8 cellular contexts compared by ENCODE assay signal in genomic region chr11:124745835-124746620, GRCh38. TPM values are rescaled to one million over a fixed set of nuclear protein-coding genes. Genes with fewer than 3 reads are reported as not detected.
DNase-seq lines count a peak whose midpoint lies in the region; ATAC-seq and TF ChIP-seq lines count a peak whose summit lies in the region.

No MANE protein-coding gene starts in this region.

- no peak for TF ChIP-seq RAD21 in neural cell (conservative IDR thresholded peaks at IDR 0.05)

- peaks cover 100% of the 10 kb centered on the region for H3K27me3 ChIP-seq in neural cell (ENCODE audit: insufficient read depth, low read depth, low read length)

- H3K9me3 ChIP-seq in T-helper 17 cell (ENCODE audit: control insufficient read depth, low read length, poor library complexity, severe bottlenecking) (no peaks in the 10 kb centered on the region), neural cell (ENCODE audit: low read length) (no peaks in the 10 kb centered on the region)

- H3K4me2 ChIP-seq in neural cell (ENCODE audit: low read length) = no peak overlapping the region

- TF ChIP-seq CTCF in endothelial cell (IDR thresholded peaks at IDR 0.05; ENCODE audit: unreplicated experiment) (peak; percentile 38), neural cell (IDR thresholded peaks at IDR 0.05; ENCODE audit: poor library complexity, severe bottlenecking) (peak; percentile 25)

- no peaks in the 10 kb centered on the region for H3K36me3 ChIP-seq in neural cell (ENCODE audit: insufficient read depth, low read length)

- peak overlapping the region; percentile 61 for H3K4me3 ChIP-seq in neural cell (ENCODE audit: low read length)

- H3K27ac Mint-ChIP-seq in T-helper 17 cell = peak overlapping the region; percentile 94
- H3K27ac Mint-ChIP-seq in endothelial cell (ENCODE audit: unreplicated experiment) = no peak overlapping the region

- H2AFZ ChIP-seq in neural cell (ENCODE audit: low read depth, low read length) = no peak overlapping the region

- no peaks in the 10 kb centered on the region for H3F3A ChIP-seq in neural cell (ENCODE audit: insufficient read depth, low read length, poor library complexity, severe bottlenecking)

- H3K9ac ChIP-seq in neural cell (ENCODE audit: low read length) = peak overlapping the region; percentile 24

- peaks cover 5% of the 10 kb centered on the region for H3K9me3 Mint-ChIP-seq in endothelial cell (ENCODE audit: unreplicated experiment)

- H3K4me3 Mint-ChIP-seq in T-helper 17 cell (peak overlapping the region; percentile 100), endothelial cell (ENCODE audit: unreplicated experiment) (peak overlapping the region; percentile 86)

- H3K9me2 ChIP-seq in neural cell (ENCODE audit: insufficient read depth, low read length) = no peaks in the 10 kb centered on the region

- DNase-seq in NCI-H748 (lab: John Stamatoyannopoulos, UW; ENCODE audit: unreplicated experiment) (peak; percentile 37), NCI-H748 treated with DMSO at 0.1 percent for 48 hours (lab: John Stamatoyannopoulos, UW) (no peak), T-helper 17 cell (no peak), endothelial cell (ENCODE audit: low spot score) (no peak), NOMO-1 (lab: John Stamatoyannopoulos, UW; ENCODE audit: unreplicated experiment in 2 of 2) (no peak), NCI-H2196 (lab: John Stamatoyannopoulos, UW; ENCODE audit: unreplicated experiment) (no peak)

- H3K36me3 Mint-ChIP-seq in T-helper 17 cell (ENCODE audit: low read depth) (peaks cover 2% of the 10 kb centered on the region), endothelial cell (ENCODE audit: low read depth, unreplicated experiment) (peaks cover 12% of the 10 kb centered on the region)

- no peak for TF ChIP-seq EP300 in neural cell (conservative IDR thresholded peaks at IDR 0.05; ENCODE audit: poor library complexity, severe bottlenecking)

- no peaks in the 10 kb centered on the region for H4K20me1 ChIP-seq in neural cell (ENCODE audit: insufficient read depth)

- ATAC-seq in HG02981 (IDR thresholded peaks at IDR 0.05; ENCODE audit: unreplicated experiment) = peak; percentile 22
- ATAC-seq in T-helper 17 cell = peak; percentile 20

- no peak overlapping the region for H3K27ac ChIP-seq in neural cell (ENCODE audit: low read length)

- H3K79me2 ChIP-seq in neural cell (replicated peaks; ENCODE audit: insufficient read depth, low read length) = no peaks in the 10 kb centered on the region

- H3K4me1 Mint-ChIP-seq in T-helper 17 cell = peaks cover 11% of the 10 kb centered on the region
- H3K4me1 Mint-ChIP-seq in endothelial cell (ENCODE audit: unreplicated experiment) = peaks cover 65% of the 10 kb centered on the region

- H3K27me3 Mint-ChIP-seq in T-helper 17 cell = peaks cover 5% of the 10 kb centered on the region
- H3K27me3 Mint-ChIP-seq in endothelial cell (ENCODE audit: unreplicated experiment) = peaks cover 33% of the 10 kb centered on the region

TF ChIP-seq in neural cell, 6 proteins besides CTCF, POLR2A, EP300 and RAD21:
- TF ChIP-seq SMC3 (conservative IDR thresholded peaks at IDR 0.05; ENCODE audit: poor library complexity) (no peak), EZH2 (IDR thresholded peaks at IDR 0.05; ENCODE audit: borderline replicate concordance, insufficient read depth, low read length, poor library complexity, severe bottlenecking) (peak; percentile 44)
TF ChIP-seq in neural cell: peak in this region for 1.

RNA-seq across cellular contexts. Expression of gene VSIG2, which starts 6.0 kb away (rescaled TPM):
- total RNA-seq in T-helper 17 cell (under 1 TPM; 0.32 to 0.57 TPM), endothelial cell (ENCODE audit: unreplicated experiment) (8.6 TPM)
- polyA plus RNA-seq in neural cell = not detected in 2 replicates
- polyA minus RNA-seq in neural cell = not detected in 2 replicates

RNA-seq across cellular contexts. Expression of gene NRGN, which starts 6.3 kb away (rescaled TPM):
- total RNA-seq in T-helper 17 cell (100 to 1,000 TPM in 1 of 2 donors, 10 to 100 TPM in 1; 20.8 to 614 TPM), endothelial cell (ENCODE audit: unreplicated experiment) (17.0 TPM)
- 0.69 and 1.1 TPM in 2 replicates for polyA plus RNA-seq in neural cell
- polyA minus RNA-seq in neural cell = 0.58 and 1.5 TPM in 2 replicates

RNA-seq across cellular contexts. Expression of gene ESAM, which starts 16.1 kb away (rescaled TPM):
- total RNA-seq in T-helper 17 cell = 10 to 100 TPM in 1 of 2 donors, 1 to 10 TPM in 1; 3.5 to 30.5 TPM
- 490 TPM for total RNA-seq in endothelial cell (ENCODE audit: unreplicated experiment)
- polyA plus RNA-seq in neural cell = 0.77 TPM in 1 of 2 replicates, not detected in the other
- 0.73 and 0.93 TPM in 2 replicates for polyA minus RNA-seq in neural cell

RNA-seq across cellular contexts. Expression of gene MSANTD2, which starts 54.2 kb away (rescaled TPM):
- total RNA-seq in T-helper 17 cell (10 to 100 TPM; 10.1 to 11.3 TPM), endothelial cell (ENCODE audit: unreplicated experiment) (32.4 TPM)
- polyA plus RNA-seq in neural cell = 40.8 and 45.3 TPM in 2 replicates
- polyA minus RNA-seq in neural cell = 41.6 and 45.5 TPM in 2 replicates

Comparison
In these comparisons a context has a peak if more than half of its experiments do, and no peak if none do; other contexts are left out.
1. RNA of gene ESAM, which starts 16.1 kb away (total RNA-seq): 490 TPM in endothelial cell (single experiment); 3.5 to 30.5 TPM in T-helper 17 cell; every median in the first group is over 10 times any median in the second.